In genomic region chr10:35585903-35586535, GRCh38 we compare ENCODE assay signal across 20 cellular contexts. TPM values are rescaled to one million over a fixed set of nuclear protein-coding genes. Genes with fewer than 3 reads are reported as not detected.
"Had no signal": no experiment of that assay in that cellular context is flagged by ENCODE, and none has a peak within 500 bp of the region (broad histone marks: within the 10 kb centered on the region; RNA-seq: fewer than 3 reads in every experiment).

No MANE protein-coding gene starts in this region.

- H3K4me3 Mint-ChIP-seq: activated CD4-positive, alpha-beta T cell treated with anti-CD3 and anti-CD28 coated beads, Interleukin-2, amount 10 ng/mL, durations not matched to agents 7 days and 5 days; neural progenitor cell; T-helper 17 cell had no signal

- FAIRE-seq: TTC549 had no signal

- H3K9me3 Mint-ChIP-seq: activated CD4-positive, alpha-beta T cell treated with anti-CD3 and anti-CD28 coated beads, Interleukin-2, amount 10 ng/mL, durations not matched to agents 7 days and 5 days had no signal

- H3K27ac Mint-ChIP-seq: activated CD4-positive, alpha-beta T cell treated with anti-CD3 and anti-CD28 coated beads, Interleukin-2, amount 10 ng/mL, durations not matched to agents 7 days and 5 days; activated naive CD4-positive, alpha-beta T cell treated with anti-CD3 and anti-CD28 coated beads, Interleukin-2, amount 50 U/mL, for 72 hours; neural progenitor cell; T-helper 17 cell had no signal

- H3K36me3 Mint-ChIP-seq: neural progenitor cell had no signal

- H3K9me3 ChIP-seq: esophagus muscularis mucosa, ovary, thoracic aorta had no signal

- H3K27me3 ChIP-seq: neural progenitor cell, ovary had no signal

- H3K4me1 ChIP-seq: esophagus muscularis mucosa, neural progenitor cell had no signal

- H3K9ac ChIP-seq: neural progenitor cell had no signal

- H3K4me2 ChIP-seq: neural progenitor cell had no signal

- H3K4me1 Mint-ChIP-seq: neural progenitor cell, T-helper 17 cell had no signal

- H3K4me3 ChIP-seq: esophagus muscularis mucosa, neural progenitor cell, ovary, stomach, thoracic aorta had no signal

- H2AFZ ChIP-seq: neural progenitor cell had no signal

- H3K27ac ChIP-seq: esophagus muscularis mucosa, neural progenitor cell, ovary, stomach, thoracic aorta had no signal

- DNase-seq: activated CD4-positive, alpha-beta T cell treated with anti-CD3 and anti-CD28 coated beads, Interleukin-2, amount 10 ng/mL, durations not matched to agents 7 days and 5 days; activated CD4-positive, CD25-positive, alpha-beta regulatory T cell; activated effector memory CD4-positive, alpha-beta T cell treated with Interleukin-2 at 50 U/mL for 16 hours; activated T-cell treated with anti-CD3 and anti-CD28 coated beads, Interleukin-2, amount 50 U/mL, for 1 hour; amygdala; left cardiac atrium; mesenchymal stem cell; ovary; stimulated activated CD4-positive, alpha-beta T cell treated with anti-CD3 and anti-CD28 coated beads, Interleukin-15, amount 100 ng/mL, for 24 hours; stimulated activated CD4-positive, alpha-beta T cell treated with anti-CD3 and anti-CD28 coated beads, Interleukin-4, amount 100 ng/mL, for 24 hours; stomach; T-helper 17 cell had no signal

- H3K36me3 ChIP-seq: esophagus muscularis mucosa, neural progenitor cell, ovary, stomach, thoracic aorta had no signal

RNA-seq across cellular contexts. Expression of gene GJD4, which starts 19.1 kb away (rescaled TPM):
- total RNA-seq: activated CD4-positive, alpha-beta T cell treated with anti-CD3 and anti-CD28 coated beads, Interleukin-2, amount 10 ng/mL, durations not matched to agents 7 days and 5 days; activated naive CD4-positive, alpha-beta T cell treated with anti-CD3 and anti-CD28 coated beads, Interleukin-2, amount 50 U/mL, for 72 hours; cerebellum; dermis microvascular lymphatic vessel endothelial cell; esophagus muscularis mucosa; fibroblast of villous mesenchyme; left cardiac atrium; ovary; stomach; thoracic aorta had no signal
- polyA plus RNA-seq: ovary, stomach had no signal
